Comparison of ENCODE assay signal across 1 cellular context in genomic region chr7:137985253-137985896, GRCh38.
TF ChIP-seq lines count a peak whose summit lies in the region.

No MANE protein-coding gene starts in this region.

TF ChIP-seq in GM12878, 131 proteins besides CTCF, POLR2A, EP300 and RAD21 (continued from another document and continues in another):
- peak; percentile 60 for TF ChIP-seq CUX1 (IDR thresholded peaks at IDR 0.05; ENCODE audit: insufficient replicate concordance, low read depth, low read length)
- no peak for TF ChIP-seq NKRF (conservative IDR thresholded peaks at IDR 0.05)
- TF ChIP-seq ZBTB40 (IDR thresholded peaks at IDR 0.05; ENCODE audit: borderline replicate concordance) = no peak
- no peak; the same call in 1 of the 2 replicates for TF ChIP-seq IRF4 (IDR thresholded peaks at IDR 0.05; ENCODE audit: low read depth, low read length)
- TF ChIP-seq LARP7 (IDR thresholded peaks at IDR 0.05) = no peak; the same call in 1 of the 2 replicates
- TF ChIP-seq E2F4 (IDR thresholded peaks at IDR 0.05; ENCODE audit: low read depth, low read length) = no peak
- no peak for TF ChIP-seq RCOR1 (conservative IDR thresholded peaks at IDR 0.05; ENCODE audit: low read depth, low read length)
- TF ChIP-seq POLR2AphosphoS2 (IDR thresholded peaks at IDR 0.05; ENCODE audit: low read depth, low read length) = no peak
- no peak for TF ChIP-seq ZNF384 (IDR thresholded peaks at IDR 0.05; ENCODE audit: borderline replicate concordance, low read depth, low read length)
- peak; percentile 73 for TF ChIP-seq MEF2B (IDR thresholded peaks at IDR 0.05; ENCODE audit: partially characterized antibody, poor library complexity, severe bottlenecking)
- TF ChIP-seq POLR2AphosphoS5 (IDR thresholded peaks at IDR 0.05; ENCODE audit: low read length) = peak; percentile 43; the same call in 1 of the 2 replicates
- peak; percentile 59 for TF ChIP-seq MXI1 (IDR thresholded peaks at IDR 0.05; ENCODE audit: low read depth, low read length)
- no peak for TF ChIP-seq RB1 (IDR thresholded peaks at IDR 0.05; ENCODE audit: borderline replicate concordance)
- TF ChIP-seq PAX8 (IDR thresholded peaks at IDR 0.05) = no peak
- TF ChIP-seq MYC (IDR thresholded peaks at IDR 0.05; ENCODE audit: insufficient read depth, insufficient read length, insufficient replicate concordance, low read length, severe bottlenecking) = no peak
- no peak; the same call in 1 of the 2 replicates for TF ChIP-seq JUNB (IDR thresholded peaks at IDR 0.05)
- TF ChIP-seq GABPA (IDR thresholded peaks at IDR 0.05; ENCODE audit: low read depth) = no peak
- TF ChIP-seq HDAC6 (IDR thresholded peaks at IDR 0.05; ENCODE audit: unreplicated experiment) = no peak
- no peak for TF ChIP-seq HCFC1 (IDR thresholded peaks at IDR 0.05; ENCODE audit: low read length)
- no peak for TF ChIP-seq KAT2A (conservative IDR thresholded peaks at IDR 0.05; ENCODE audit: control insufficient read depth, low read depth, low read length)
- no peak for TF ChIP-seq NFXL1 (IDR thresholded peaks at IDR 0.05; ENCODE audit: borderline replicate concordance)
- TF ChIP-seq MAX (IDR thresholded peaks at IDR 0.05; ENCODE audit: low read depth, low read length) = no peak
- TF ChIP-seq CEBPZ (IDR thresholded peaks at IDR 0.05; ENCODE audit: low read depth, low read length) = no peak
- TF ChIP-seq WRNIP1 (IDR thresholded peaks at IDR 0.05; ENCODE audit: borderline replicate concordance, low read depth, low read length) = 0 out of 2 replicates have a peak, but pooled peaks have one; percentile 79
- TF ChIP-seq SMARCA5 (IDR thresholded peaks at IDR 0.05) = no peak
- no peak for TF ChIP-seq ZNF274 (IDR thresholded peaks at IDR 0.05; ENCODE audit: insufficient read depth, insufficient read length)
- TF ChIP-seq SMC3 (IDR thresholded peaks at IDR 0.05; ENCODE audit: borderline replicate concordance, low read length) = no peak
- no peak for TF ChIP-seq MYB (IDR thresholded peaks at IDR 0.05; ENCODE audit: borderline replicate concordance, low read depth, low read length)
- TF ChIP-seq RELA (IDR thresholded peaks at IDR 0.05; ENCODE audit: borderline replicate concordance, partially characterized antibody) = no peak
- peak; percentile 75 for TF ChIP-seq GATAD2B (conservative IDR thresholded peaks at IDR 0.05; ENCODE audit: low read depth)
- no peak for TF ChIP-seq PRDM15 (CRISPR knock-in tag; IDR thresholded peaks at IDR 0.05)
- TF ChIP-seq SREBF1 (IDR thresholded peaks at IDR 0.05; ENCODE audit: low read length) = no peak
- TF ChIP-seq MTA3 (IDR thresholded peaks at IDR 0.05; ENCODE audit: borderline replicate concordance, low read length) = no peak
- peak; percentile 94 for TF ChIP-seq SPI1 (IDR thresholded peaks at IDR 0.05; ENCODE audit: borderline replicate concordance, insufficient read depth, low read depth, low read length)
- peak; percentile 82; the same call in 1 of the 2 replicates for TF ChIP-seq RELB (IDR thresholded peaks at IDR 0.05; ENCODE audit: low read depth)
- no peak for TF ChIP-seq SIX5 (IDR thresholded peaks at IDR 0.05; ENCODE audit: low read depth, low read length, severe bottlenecking)
- peak; percentile 59 for TF ChIP-seq RAD51 (IDR thresholded peaks at IDR 0.05)
- peak; percentile 14 for TF ChIP-seq SP1 (IDR thresholded peaks at IDR 0.05; ENCODE audit: low read depth, low read length)
